Comparison of ENCODE assay signal across 27 cellular contexts in the genomic region with DNA sequence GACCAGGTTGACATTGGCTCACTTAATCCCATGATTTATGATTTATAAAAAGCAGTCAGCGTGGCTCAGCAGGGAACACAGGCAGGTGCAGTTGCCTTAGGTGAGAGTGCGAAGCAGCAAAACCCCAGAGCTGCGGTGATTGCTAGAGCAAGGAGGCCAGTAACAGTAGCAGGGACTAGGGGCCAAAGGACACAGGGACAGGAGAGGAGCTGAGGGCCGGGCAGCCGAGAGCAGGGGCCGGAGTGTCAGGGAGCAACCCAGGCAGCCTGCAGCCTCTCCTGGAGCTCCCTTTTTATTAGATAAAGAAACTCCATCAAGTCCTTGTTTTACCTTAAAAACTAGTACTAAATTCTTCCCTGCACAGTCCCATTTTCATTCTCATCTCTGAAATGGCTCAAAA. TPM values are rescaled to one million over a fixed set of nuclear protein-coding genes. Genes with fewer than 3 reads are reported as not detected.
DNase-seq lines count a peak whose midpoint lies in the region; ATAC-seq and TF ChIP-seq lines count a peak whose summit lies in the region.
"Had no signal": no experiment of that assay in that cellular context is flagged by ENCODE, and none has a peak within 500 bp of the region (broad histone marks: within the 10 kb centered on the region; RNA-seq: fewer than 3 reads in every experiment).

No MANE protein-coding gene starts in this region.

- H3K23me2 ChIP-seq in H9 (ENCODE audit: insufficient read length, low read depth, low read length, poor library complexity, severe bottlenecking) = no peaks in the 10 kb centered on the region

- no peak overlapping the region for H2AK5ac ChIP-seq in H9 (ENCODE audit: insufficient read length, low read length)

- no peaks in the 10 kb centered on the region for H3K4me1 ChIP-seq in H9 (ENCODE audit: insufficient read depth, low read length)
- H3K4me1 ChIP-seq in naive thymus-derived CD4-positive, alpha-beta T cell (ENCODE audit: control insufficient read depth in 2 of 2, insufficient read depth in 2 of 2, low read length in 2 of 2) = no peaks in the 10 kb centered on the region
- H3K4me1 ChIP-seq: BE2C, BLaER1 had no signal

- H3K9ac ChIP-seq in H9 (ENCODE audit: extremely low read depth, insufficient read length, low read length) = no peak overlapping the region
- H3K9ac ChIP-seq: BLaER1 had no signal

- no peak for TF ChIP-seq CTCF in H9 (conservative IDR thresholded peaks at IDR 0.05)

- H2AFZ ChIP-seq in H9 (ENCODE audit: low read length) = no peak overlapping the region

- no peak overlapping the region for H2BK15ac ChIP-seq in H9 (ENCODE audit: low read depth, low read length)

- H3K4me3 Mint-ChIP-seq in H9 = no peak overlapping the region
- no peak overlapping the region for H3K4me3 Mint-ChIP-seq in naive thymus-derived CD4-positive, alpha-beta T cell
- H3K4me3 Mint-ChIP-seq: CD14-positive monocyte; CD4-positive, alpha-beta memory T cell; CD4-positive, CD25-positive, alpha-beta regulatory T cell; CD8-positive, alpha-beta memory T cell had no signal

- H3K36me3 ChIP-seq in naive thymus-derived CD4-positive, alpha-beta T cell (ENCODE audit: control insufficient read depth in 2 of 3, insufficient read depth in 3 of 3, low read length in 3 of 3) = no peaks in the 10 kb centered on the region
- H3K36me3 ChIP-seq: BE2C, BLaER1 had no signal

- no peak overlapping the region for H4K91ac ChIP-seq in H9 (ENCODE audit: insufficient read length, low read depth, low read length)

- no peak overlapping the region for H2BK5ac ChIP-seq in H9 (ENCODE audit: insufficient read length, low read length)

- H3K79me1 ChIP-seq in H9 (ENCODE audit: insufficient read depth, low read depth, low read length, poor library complexity, severe bottlenecking) = no peaks in the 10 kb centered on the region

- H2BK120ac ChIP-seq in H9 (ENCODE audit: low read depth, low read length, poor library complexity, severe bottlenecking) = no peak overlapping the region

- no peaks in the 10 kb centered on the region for H3K9me3 Mint-ChIP-seq in H9
- peaks cover 0 to 1% (median 0%) of the 10 kb centered on the region in 11 donors for H3K9me3 Mint-ChIP-seq in naive thymus-derived CD4-positive, alpha-beta T cell
- H3K9me3 Mint-ChIP-seq: CD4-positive, alpha-beta memory T cell had no signal

- ATAC-seq in naive thymus-derived CD4-positive, alpha-beta T cell = no peak
- ATAC-seq in GM21786 (IDR thresholded peaks at IDR 0.05; ENCODE audit: unreplicated experiment) = no peak
- ATAC-seq: GM12878 had no signal

- no peaks in the 10 kb centered on the region for H3K9me3 ChIP-seq in H9 (ENCODE audit: control insufficient read depth, low read depth, low read length)
- no peaks in the 10 kb centered on the region for H3K9me3 ChIP-seq in naive thymus-derived CD4-positive, alpha-beta T cell (ENCODE audit: control insufficient read depth in 2 of 3, low read length in 3 of 3)
- H3K9me3 ChIP-seq: BE2C, BLaER1 had no signal

- no peak overlapping the region for H2BK20ac ChIP-seq in H9 (ENCODE audit: low read depth, low read length, poor library complexity, severe bottlenecking)

- H3K23ac ChIP-seq in H9 (ENCODE audit: insufficient read length, low read depth, low read length) = no peak overlapping the region

- no peak overlapping the region for H3K27ac Mint-ChIP-seq in H9
- H3K27ac Mint-ChIP-seq in naive thymus-derived CD4-positive, alpha-beta T cell = no peak overlapping the region
- H3K27ac Mint-ChIP-seq: CD14-positive monocyte; CD4-positive, alpha-beta memory T cell; CD4-positive, CD25-positive, alpha-beta regulatory T cell; CD8-positive, alpha-beta memory T cell had no signal

- H4K20me1 ChIP-seq in H9 (ENCODE audit: control insufficient read depth, insufficient read depth, insufficient read length) = no peaks in the 10 kb centered on the region
- H4K20me1 ChIP-seq: BLaER1 had no signal

- no peaks in the 10 kb centered on the region for H3K36me3 Mint-ChIP-seq in H9 (ENCODE audit: insufficient read depth in 1 of 3, low read depth in 3 of 3)
- no peaks in the 10 kb centered on the region for H3K36me3 Mint-ChIP-seq in naive thymus-derived CD4-positive, alpha-beta T cell
- H3K36me3 Mint-ChIP-seq: CD14-positive monocyte; CD4-positive, alpha-beta memory T cell; CD4-positive, CD25-positive, alpha-beta regulatory T cell; CD8-positive, alpha-beta memory T cell had no signal

- H3T11ph ChIP-seq in H9 (ENCODE audit: low read length) = no peak overlapping the region

- DNase-seq in NCI-H146 (lab: John Stamatoyannopoulos, UW) = peak; percentile 39
- no peak for DNase-seq in NCI-H146 treated with DMSO at 0.1 percent for 48 hours (lab: John Stamatoyannopoulos, UW; ENCODE audit: unreplicated experiment)
- DNase-seq in H9 = no peak
- DNase-seq in NCI-H345 (lab: John Stamatoyannopoulos, UW) = peak; percentile 82
- peak; percentile 22 for DNase-seq in mesenteric fat pad (ENCODE audit: low spot score)
- no peak for DNase-seq in naive thymus-derived CD4-positive, alpha-beta T cell
- DNase-seq: 8988T; ACHN; BE2C; CD4-positive, alpha-beta memory T cell; CD4-positive, CD25-positive, alpha-beta regulatory T cell; CD8-positive, alpha-beta memory T cell; COR-L47; DMS153; DMS53; DMS79; DND-41; EL; GDM1 had no signal

- H4K5ac ChIP-seq in H9 (ENCODE audit: insufficient read length, low read depth, low read length) = no peak overlapping the region

- 0 out of 2 replicates have a peak overlapping the region, but pooled peaks have one; percentile 24 for H3K14ac ChIP-seq in H9 (ENCODE audit: insufficient read depth, low read length)

- no peak overlapping the region for H4K8ac ChIP-seq in H9 (replicated peaks; ENCODE audit: insufficient read length, low read depth, low read length)

- CTCF ChIA-PET in naive thymus-derived CD4-positive, alpha-beta T cell (lab: Charles Lee) = no interaction called here

- 0 out of 4 replicates have a peak, but pooled peaks cover 0 to 3% of the 10 kb centered on the region in 2 experiments for H3K4me1 Mint-ChIP-seq in H9
- no peaks in the 10 kb centered on the region for H3K4me1 Mint-ChIP-seq in naive thymus-derived CD4-positive, alpha-beta T cell
- H3K4me1 Mint-ChIP-seq: CD14-positive monocyte; CD4-positive, alpha-beta memory T cell; CD4-positive, CD25-positive, alpha-beta regulatory T cell; CD8-positive, alpha-beta memory T cell had no signal

- no peak overlapping the region for H3K4ac ChIP-seq in H9 (ENCODE audit: low read depth, low read length)

- no peak overlapping the region for H3K4me2 ChIP-seq in H9 (ENCODE audit: insufficient read depth, insufficient read length, low read length)
- H3K4me2 ChIP-seq: BLaER1 had no signal

- no peaks in the 10 kb centered on the region; the same call in 1 of the 2 replicates for H3K27me3 Mint-ChIP-seq in H9 (ENCODE audit: low read depth)
- H3K27me3 Mint-ChIP-seq in naive thymus-derived CD4-positive, alpha-beta T cell = peaks cover 0 to 8% (median 0%) of the 10 kb centered on the region in 5 donors
- H3K27me3 Mint-ChIP-seq: CD8-positive, alpha-beta memory T cell had no signal

- H3K18ac ChIP-seq in H9 (ENCODE audit: insufficient read length, low read depth, low read length) = no peak overlapping the region

- H2BK12ac ChIP-seq in H9 (ENCODE audit: insufficient read length, low read depth, low read length) = no peak overlapping the region

- H3K56ac ChIP-seq in H9 (ENCODE audit: insufficient read length, low read depth, low read length) = no peak overlapping the region

- H3K79me2 ChIP-seq in H9 (ENCODE audit: insufficient read depth, low read length) = no peaks in the 10 kb centered on the region

- intact Hi-C loops in naive thymus-derived CD4-positive, alpha-beta T cell (cut with micrococcal nuclease) = no loop called here

- no CpG with 5 or more reads among the region's 6 CpGs for WGBS in H9 (ENCODE audit: extremely low coverage, insufficient read length, low lambda C conversion rate)

- H3K4me3 ChIP-seq in naive thymus-derived CD4-positive, alpha-beta T cell (ENCODE audit: low read length) = no peak overlapping the region
- H3K4me3 ChIP-seq: BLaER1, GM12878 had no signal

- POLR2A ChIA-PET in naive thymus-derived CD4-positive, alpha-beta T cell (lab: Charles Lee) = no interaction called here

- no peaks in the 10 kb centered on the region for H3K27me3 ChIP-seq in H9 (ENCODE audit: insufficient read depth, low read length)
- no peaks in the 10 kb centered on the region for H3K27me3 ChIP-seq in naive thymus-derived CD4-positive, alpha-beta T cell (ENCODE audit: control insufficient read depth in 2 of 2, insufficient read depth in 2 of 2, low read length in 2 of 2)
- H3K27me3 ChIP-seq: BE2C, BLaER1 had no signal

- no peak overlapping the region for H3K27ac ChIP-seq in H9 (ENCODE audit: insufficient read length, low read depth, low read length)
- no peak overlapping the region for H3K27ac ChIP-seq in naive thymus-derived CD4-positive, alpha-beta T cell (ENCODE audit: low read depth, low read length)
- H3K27ac ChIP-seq: BLaER1 had no signal

RNA-seq across cellular contexts. Expression of a gene that starts 4.3 kb away (rescaled TPM):
- total RNA-seq in H9 (2021) (not detected in 2 replicates), mesenteric fat pad (not detected)
- not detected for total RNA-seq in naive thymus-derived CD4-positive, alpha-beta T cell
- polyA plus RNA-seq in naive thymus-derived CD4-positive, alpha-beta T cell = not detected
- total RNA-seq: A673; CD4-positive, alpha-beta memory T cell; CD4-positive, CD25-positive, alpha-beta regulatory T cell; CD8-positive, alpha-beta memory T cell; Daoy; G401 had no signal
- polyA plus RNA-seq: AG04450; CD14-positive monocyte; CD4-positive, alpha-beta memory T cell; CD4-positive, CD25-positive, alpha-beta regulatory T cell; CD8-positive, alpha-beta memory T cell; GM12878 had no signal

Comparison
In these comparisons a context has a peak if more than half of its experiments do, and no peak if none do; other contexts are left out.
1. DNase-seq: peak in NCI-H146 (single experiment), NCI-H345 (single experiment) and mesenteric fat pad (single experiment); none in NCI-H146 treated with DMSO at 0.1 percent for 48 hours (single experiment), H9 (single experiment) and naive thymus-derived CD4-positive, alpha-beta T cell (0 of 9).